1 cellular context compared by ENCODE assay signal in the genomic region with DNA sequence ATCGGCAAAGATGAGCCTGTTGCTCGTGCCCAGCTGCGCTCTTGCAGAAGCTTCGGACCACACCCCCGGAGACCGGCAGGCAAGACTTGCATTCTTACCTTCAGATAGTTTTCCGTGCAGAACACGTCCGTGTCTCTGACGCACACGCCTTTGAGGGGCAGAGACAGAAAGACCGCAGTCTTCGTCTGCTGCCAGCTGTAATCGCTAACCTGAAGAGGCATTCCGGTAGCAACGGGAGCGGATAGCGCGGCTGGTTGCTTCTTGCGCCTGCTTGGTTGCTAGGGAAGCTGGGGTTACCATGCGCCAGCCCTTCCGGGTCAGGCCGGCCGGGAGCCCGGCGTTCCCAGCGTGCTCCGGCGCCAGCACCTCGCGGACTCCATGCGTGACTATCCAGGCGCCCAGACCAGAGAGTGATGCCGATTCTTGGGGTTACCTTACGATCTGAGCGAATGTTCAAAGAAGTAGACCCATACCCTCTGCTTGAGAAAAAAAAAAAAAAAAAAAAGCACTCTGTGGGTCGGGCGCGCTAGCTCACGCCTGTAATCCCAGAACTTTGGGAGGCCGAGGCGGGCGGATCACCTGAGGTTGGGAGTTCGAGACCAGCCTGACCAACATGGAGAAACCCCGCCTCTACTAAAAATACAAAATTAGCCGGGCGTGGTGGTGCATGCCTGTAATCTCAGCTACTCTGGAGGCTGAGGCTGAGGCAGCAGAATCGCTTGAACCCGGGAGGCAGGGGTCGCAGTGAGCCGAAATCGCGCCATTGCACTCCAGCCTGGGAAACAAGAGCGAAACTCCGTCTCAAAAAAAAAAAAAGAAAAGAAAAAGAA.
TF ChIP-seq lines count a peak whose summit lies in the region.

No MANE protein-coding gene starts in this region.

TF ChIP-seq in IMR-90, 13 proteins besides CTCF, POLR2A, EP300 and RAD21:
- TF ChIP-seq MXI1 (IDR thresholded peaks at IDR 0.05; ENCODE audit: borderline replicate concordance, low read depth, low read length) (peak; percentile 97), BHLHE40 (IDR thresholded peaks at IDR 0.05; ENCODE audit: low read depth, low read length) (peak; percentile 12; the same call in 1 of the 2 replicates)
